In the genomic region with DNA sequence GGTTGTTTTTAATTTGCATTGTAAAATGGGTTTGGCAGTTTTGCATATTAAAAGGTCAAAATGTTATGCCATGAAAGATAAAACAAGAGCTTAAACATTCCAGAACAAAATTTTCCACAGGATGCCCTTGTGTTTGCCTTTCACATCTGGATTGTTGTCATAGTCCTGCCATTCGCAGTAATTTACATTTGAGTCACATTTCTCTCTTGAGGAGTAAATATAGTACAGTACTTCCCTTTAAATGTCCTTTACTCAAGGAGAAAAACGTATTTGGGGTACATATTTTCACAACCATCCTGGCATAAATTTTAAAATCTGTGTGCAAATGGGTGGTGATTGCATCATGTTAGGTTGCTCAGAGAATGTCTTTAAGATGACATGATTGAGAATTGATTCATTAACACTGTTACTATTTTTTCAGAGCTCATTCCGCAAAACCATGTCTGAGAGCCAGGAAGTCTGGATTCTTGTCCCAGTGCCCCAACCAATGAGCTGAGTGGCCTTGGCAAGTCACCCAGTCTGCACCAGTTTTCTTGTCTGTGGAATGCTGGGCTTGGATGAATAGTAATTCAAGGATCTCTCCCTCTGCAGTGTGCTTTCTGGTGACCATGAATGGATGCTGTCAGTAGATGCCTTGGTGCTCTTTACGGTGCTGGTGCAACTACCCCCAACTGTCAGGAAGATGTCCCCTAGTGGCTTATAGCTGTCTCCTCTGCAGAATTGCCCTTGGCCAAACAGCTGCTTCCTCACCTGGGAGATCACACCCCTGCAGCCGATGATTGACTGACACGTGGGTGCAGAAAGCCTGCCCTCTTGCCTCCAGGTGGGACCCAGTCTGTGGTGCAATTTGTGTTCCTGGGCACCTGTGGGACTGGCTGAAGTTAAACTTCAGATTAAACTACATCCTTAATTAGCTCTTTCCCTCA, we compare ENCODE assay signal across 14 cellular contexts. TPM values are rescaled to one million over a fixed set of nuclear protein-coding genes. Genes with fewer than 3 reads are reported as not detected.
DNase-seq lines count a peak whose midpoint lies in the region; ATAC-seq and TF ChIP-seq lines count a peak whose summit lies in the region.
"Had no signal": no experiment of that assay in that cellular context is flagged by ENCODE, and none has a peak within 500 bp of the region (broad histone marks: within the 10 kb centered on the region; RNA-seq: fewer than 3 reads in every experiment).

No MANE protein-coding gene starts in this region.

- H3K4me3 ChIP-seq in ascending aorta, result no peak overlapping the region
- no peak overlapping the region for H3K4me3 ChIP-seq in gastroesophageal sphincter

- DNase-seq in GM03348 (ENCODE audit: low spot score), result peak; percentile 88
- peak; percentile 19 to 91 for DNase-seq in ascending aorta (ENCODE audit: low spot score in 2 of 2)
- DNase-seq in putamen (ENCODE audit: low spot score), result peak; percentile 14
- DNase-seq in activated CD4-positive, alpha-beta memory T cell treated with anti-CD3 and anti-CD28 coated beads, Interleukin-2, amount 10 ng/mL, durations not matched to agents 7 days and 5 days, result no peak
- DNase-seq in islet precursor cell, result no peak
- DNase-seq in HUDEP-2 (lab: John Stamatoyannopoulos, UW; ENCODE audit: unreplicated experiment in 76 of 76), result no peak
- DNase-seq: activated CD4-positive, alpha-beta T cell treated with anti-CD3 and anti-CD28 coated beads, Interleukin-2, amount 50 U/mL, for 4 hours; activated naive CD4-positive, alpha-beta T cell treated with anti-CD3 and anti-CD28 coated beads for 36 hours; CD4-positive, alpha-beta memory T cell; SK-N-SH; stimulated activated CD4-positive, alpha-beta T cell treated with anti-CD3 and anti-CD28 coated beads, Interleukin-4, amount 100 ng/mL, for 1 hour had no signal

- intact Hi-C loops in ascending aorta (cut with DNase I), result loop anchor here (1.0 to 10.0 kb wide), 3 partner anchors 37 to 331 kb away; a partner anchor contains a TSS

- H3K27me3 ChIP-seq in ascending aorta, result no peaks in the 10 kb centered on the region
- H3K27me3 ChIP-seq in gastroesophageal sphincter, result no peaks in the 10 kb centered on the region

- ATAC-seq in gastroesophageal sphincter (peak; percentile 81), GM18519 (IDR thresholded peaks at IDR 0.05; ENCODE audit: low FRiP score, unreplicated experiment) (no peak)

- TF ChIP-seq CTCF in ascending aorta (IDR thresholded peaks at IDR 0.05) (no peak), gastroesophageal sphincter (IDR thresholded peaks at IDR 0.05) (no peak)

- TF ChIP-seq EP300 in gastroesophageal sphincter (IDR thresholded peaks at IDR 0.05), result no peak

- H3K36me3 ChIP-seq in ascending aorta, result no peaks in the 10 kb centered on the region
- H3K36me3 ChIP-seq in gastroesophageal sphincter, result peaks cover 0 to 12% of the 10 kb centered on the region in 2 donors

- CTCF ChIA-PET in activated CD4-positive, alpha-beta memory T cell treated with anti-CD3 and anti-CD28 coated beads, Interleukin-2, amount 10 ng/mL, durations not matched to agents 7 days and 5 days (lab: Charles Lee), result no interaction called here

- H3K9me3 Mint-ChIP-seq in activated CD4-positive, alpha-beta memory T cell treated with anti-CD3 and anti-CD28 coated beads, Interleukin-2, amount 10 ng/mL, durations not matched to agents 7 days and 5 days, result no peaks in the 10 kb centered on the region
- H3K9me3 Mint-ChIP-seq: activated naive CD4-positive, alpha-beta T cell treated with anti-CD3 and anti-CD28 coated beads for 36 hours; CD4-positive, alpha-beta memory T cell; stimulated activated naive CD8-positive, alpha-beta T cell treated with anti-CD3 and anti-CD28 coated beads, Interleukin-15, Interleukin-2, amounts not matched to agents 100 ng/mL and 50 ng/mL, for 24 hours had no signal

- WGBS in gastroesophageal sphincter (ENCODE audit: low coverage in 1 of 2), 2 donors, result 15 to 42% methylated on average over 3 to 5 of the region's 6 CpGs

- TF ChIP-seq POLR2A in gastroesophageal sphincter (IDR thresholded peaks at IDR 0.05), result no peak

- no peaks in the 10 kb centered on the region for H3K27me3 Mint-ChIP-seq in activated CD4-positive, alpha-beta memory T cell treated with anti-CD3 and anti-CD28 coated beads, Interleukin-2, amount 10 ng/mL, durations not matched to agents 7 days and 5 days
- H3K27me3 Mint-ChIP-seq: CD4-positive, alpha-beta memory T cell; stimulated activated naive CD8-positive, alpha-beta T cell treated with anti-CD3 and anti-CD28 coated beads, Interleukin-15, Interleukin-2, amounts not matched to agents 100 ng/mL and 50 ng/mL, for 24 hours had no signal

- no peaks in the 10 kb centered on the region for H3K9me3 ChIP-seq in ascending aorta
- no peaks in the 10 kb centered on the region for H3K9me3 ChIP-seq in gastroesophageal sphincter
- H3K9me3 ChIP-seq: SK-N-SH had no signal

- H3K4me1 ChIP-seq in ascending aorta (peaks cover 6 to 34% of the 10 kb centered on the region in 2 donors), gastroesophageal sphincter (peaks cover 0 to 17% (median 3%) of the 10 kb centered on the region in 3 donors)

- no peak overlapping the region for H3K4me3 Mint-ChIP-seq in activated CD4-positive, alpha-beta memory T cell treated with anti-CD3 and anti-CD28 coated beads, Interleukin-2, amount 10 ng/mL, durations not matched to agents 7 days and 5 days
- H3K4me3 Mint-ChIP-seq: activated naive CD4-positive, alpha-beta T cell treated with anti-CD3 and anti-CD28 coated beads for 36 hours; CD4-positive, alpha-beta memory T cell; stimulated activated naive CD8-positive, alpha-beta T cell treated with anti-CD3 and anti-CD28 coated beads, Interleukin-15, Interleukin-2, amounts not matched to agents 100 ng/mL and 50 ng/mL, for 24 hours had no signal

- no peak overlapping the region for H3K27ac Mint-ChIP-seq in activated CD4-positive, alpha-beta memory T cell treated with anti-CD3 and anti-CD28 coated beads, Interleukin-2, amount 10 ng/mL, durations not matched to agents 7 days and 5 days
- H3K27ac Mint-ChIP-seq: activated naive CD4-positive, alpha-beta T cell treated with anti-CD3 and anti-CD28 coated beads for 36 hours; CD4-positive, alpha-beta memory T cell; stimulated activated naive CD8-positive, alpha-beta T cell treated with anti-CD3 and anti-CD28 coated beads, Interleukin-15, Interleukin-2, amounts not matched to agents 100 ng/mL and 50 ng/mL, for 24 hours had no signal

- H3K27ac ChIP-seq in ascending aorta, result peak overlapping the region; percentile 72 to 82
- H3K27ac ChIP-seq in gastroesophageal sphincter, result peak overlapping the region in 2 of 4 donors; percentile 21 to 30

- no peaks in the 10 kb centered on the region for H3K4me1 Mint-ChIP-seq in activated CD4-positive, alpha-beta memory T cell treated with anti-CD3 and anti-CD28 coated beads, Interleukin-2, amount 10 ng/mL, durations not matched to agents 7 days and 5 days
- H3K4me1 Mint-ChIP-seq: CD4-positive, alpha-beta memory T cell had no signal

- POLR2A ChIA-PET in activated CD4-positive, alpha-beta memory T cell treated with anti-CD3 and anti-CD28 coated beads, Interleukin-2, amount 10 ng/mL, durations not matched to agents 7 days and 5 days (lab: Charles Lee), result no interaction called here

- peaks cover 4% of the 10 kb centered on the region for H3K36me3 Mint-ChIP-seq in activated CD4-positive, alpha-beta memory T cell treated with anti-CD3 and anti-CD28 coated beads, Interleukin-2, amount 10 ng/mL, durations not matched to agents 7 days and 5 days (ENCODE audit: low read depth)

RNA-seq across cellular contexts. Expression of a gene that starts 43.0 kb away (rescaled TPM):
- total RNA-seq in ascending aorta, result 5.3 TPM
- total RNA-seq in gastroesophageal sphincter, result 10 to 100 TPM; 26.1 to 53.2 (median 34.8) TPM
- 10 to 100 TPM; 14.5 to 15.9 TPM for total RNA-seq in activated CD4-positive, alpha-beta memory T cell treated with anti-CD3 and anti-CD28 coated beads, Interleukin-2, amount 10 ng/mL, durations not matched to agents 7 days and 5 days

Comparison
In these comparisons a context has a peak if more than half of its experiments do, and no peak if none do; other contexts are left out.
1. DNase-seq: peak in GM03348 (single experiment), ascending aorta (2 of 2) and putamen (single experiment); none in activated CD4-positive, alpha-beta memory T cell treated with anti-CD3 and anti-CD28 coated beads, Interleukin-2, amount 10 ng/mL, durations not matched to agents 7 days and 5 days (single experiment), islet precursor cell (single experiment) and HUDEP-2 (0 of 76).